1 cellular context compared by ENCODE assay signal in genomic region chr14:68788275-68789001, GRCh38.
TF ChIP-seq lines count a peak whose summit lies in the region.

No MANE protein-coding gene starts in this region.

TF ChIP-seq in K562, 482 proteins besides CTCF, POLR2A, EP300 and RAD21 (continued from another document):
- TF ChIP-seq, protein P1, sequence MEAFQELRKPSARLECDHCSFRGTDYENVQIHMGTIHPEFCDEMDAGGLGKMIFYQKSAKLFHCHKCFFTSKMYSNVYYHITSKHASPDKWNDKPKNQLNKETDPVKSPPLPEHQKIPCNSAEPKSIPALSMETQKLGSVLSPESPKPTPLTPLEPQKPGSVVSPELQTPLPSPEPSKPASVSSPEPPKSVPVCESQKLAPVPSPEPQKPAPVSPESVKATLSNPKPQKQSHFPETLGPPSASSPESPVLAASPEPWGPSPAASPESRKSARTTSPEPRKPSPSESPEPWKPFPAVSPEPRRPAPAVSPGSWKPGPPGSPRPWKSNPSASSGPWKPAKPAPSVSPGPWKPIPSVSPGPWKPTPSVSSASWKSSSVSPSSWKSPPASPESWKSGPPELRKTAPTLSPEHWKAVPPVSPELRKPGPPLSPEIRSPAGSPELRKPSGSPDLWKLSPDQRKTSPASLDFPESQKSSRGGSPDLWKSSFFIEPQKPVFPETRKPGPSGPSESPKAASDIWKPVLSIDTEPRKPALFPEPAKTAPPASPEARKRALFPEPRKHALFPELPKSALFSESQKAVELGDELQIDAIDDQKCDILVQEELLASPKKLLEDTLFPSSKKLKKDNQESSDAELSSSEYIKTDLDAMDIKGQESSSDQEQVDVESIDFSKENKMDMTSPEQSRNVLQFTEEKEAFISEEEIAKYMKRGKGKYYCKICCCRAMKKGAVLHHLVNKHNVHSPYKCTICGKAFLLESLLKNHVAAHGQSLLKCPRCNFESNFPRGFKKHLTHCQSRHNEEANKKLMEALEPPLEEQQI (IDR thresholded peaks at IDR 0.05): no peak
- TF ChIP-seq TRIM25 (IDR thresholded peaks at IDR 0.05; ENCODE audit: borderline replicate concordance) (no peak), CREB3 (tag; conservative IDR thresholded peaks at IDR 0.05; ENCODE audit: low read depth) (no peak), HMGN3 (IDR thresholded peaks at IDR 0.05; ENCODE audit: borderline replicate concordance, extremely low read depth, insufficient read length, low read depth, low read length) (no peak), CXXC5 (CRISPR knock-in tag; IDR thresholded peaks at IDR 0.05) (no peak), TCF7L2 (IDR thresholded peaks at IDR 0.05; ENCODE audit: low read depth, low read length) (no peak), ATF7 (IDR thresholded peaks at IDR 0.05) (no peak), PCBP2 (IDR thresholded peaks at IDR 0.05; ENCODE audit: low read depth, low read length, poor library complexity, severe bottlenecking) (no peak), SRSF1 (IDR thresholded peaks at IDR 0.05; ENCODE audit: low read depth, low read length) (no peak)
- TF ChIP-seq, protein P2, sequence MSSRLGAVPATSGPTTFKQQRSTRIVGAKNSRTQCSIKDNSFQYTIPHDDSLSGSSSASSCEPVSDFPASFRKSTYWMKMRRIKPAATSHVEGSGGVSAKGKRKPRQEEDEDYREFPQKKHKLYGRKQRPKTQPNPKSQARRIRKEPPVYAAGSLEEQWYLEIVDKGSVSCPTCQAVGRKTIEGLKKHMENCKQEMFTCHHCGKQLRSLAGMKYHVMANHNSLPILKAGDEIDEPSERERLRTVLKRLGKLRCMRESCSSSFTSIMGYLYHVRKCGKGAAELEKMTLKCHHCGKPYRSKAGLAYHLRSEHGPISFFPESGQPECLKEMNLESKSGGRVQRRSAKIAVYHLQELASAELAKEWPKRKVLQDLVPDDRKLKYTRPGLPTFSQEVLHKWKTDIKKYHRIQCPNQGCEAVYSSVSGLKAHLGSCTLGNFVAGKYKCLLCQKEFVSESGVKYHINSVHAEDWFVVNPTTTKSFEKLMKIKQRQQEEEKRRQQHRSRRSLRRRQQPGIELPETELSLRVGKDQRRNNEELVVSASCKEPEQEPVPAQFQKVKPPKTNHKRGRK (tag; IDR thresholded peaks at IDR 0.05): peak; percentile 45; the same call in 1 of the 2 replicates
